ENCODE assay signal across 26 cellular contexts in the genomic region with DNA sequence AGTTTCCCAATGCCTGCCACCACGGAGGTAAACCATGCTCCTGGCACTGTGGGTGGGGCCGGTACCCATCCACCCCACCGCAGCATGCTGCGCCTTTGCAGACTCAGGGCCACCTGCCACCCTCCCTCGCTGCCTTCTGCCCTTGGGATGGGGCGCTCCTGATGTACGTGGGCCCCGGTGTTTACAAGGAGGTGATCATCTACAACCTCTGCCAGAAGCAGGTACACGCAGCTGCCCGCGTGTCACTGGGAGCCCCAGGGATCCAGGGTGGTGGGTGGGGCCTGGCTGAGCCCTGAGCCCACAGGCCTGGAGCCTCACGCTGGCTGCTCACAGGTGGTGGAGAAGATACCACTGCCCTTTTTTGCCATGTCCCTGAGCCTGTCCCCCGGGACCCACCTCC.
"Had no signal": no experiment of that assay in that cellular context is flagged by ENCODE, and none has a peak within 500 bp of the region (broad histone marks: within the 10 kb centered on the region; RNA-seq: fewer than 3 reads in every experiment).

No MANE protein-coding gene starts in this region.

- H3K27me3 Mint-ChIP-seq: activated CD4-positive, alpha-beta memory T cell treated with anti-CD3 and anti-CD28 coated beads for 36 hours; activated CD4-positive, alpha-beta T cell treated with anti-CD3 and anti-CD28 coated beads, Interleukin-2, amount 10 ng/mL, durations not matched to agents 7 days and 5 days; activated naive CD4-positive, alpha-beta T cell treated with anti-CD3 and anti-CD28 coated beads, Interleukin-2, amount 10 ng/mL, durations not matched to agents 7 days and 5 days; activated naive CD8-positive, alpha-beta T cell treated with anti-CD3 and anti-CD28 coated beads for 36 hours; T-helper 17 cell had no signal

- DNase-seq: activated CD4-positive, alpha-beta memory T cell treated with anti-CD3 and anti-CD28 coated beads for 36 hours; activated CD4-positive, alpha-beta T cell treated with anti-CD3 and anti-CD28 coated beads, Interleukin-2, amount 10 ng/mL, durations not matched to agents 7 days and 5 days; activated CD4-positive, CD25-positive, alpha-beta regulatory T cell; activated CD8-positive, alpha-beta memory T cell treated with anti-CD3 and anti-CD28 coated beads, Interleukin-2, amount 50 U/mL, for 4 hours; activated gamma-delta T cell treated with Interleukin-2 at 50 U/mL for 16 hours; activated naive CD4-positive, alpha-beta T cell treated with anti-CD3 and anti-CD28 coated beads, Interleukin-2, amount 10 ng/mL, durations not matched to agents 7 days and 5 days; activated naive CD8-positive, alpha-beta T cell treated with anti-CD3 and anti-CD28 coated beads for 36 hours; activated T-cell treated with anti-CD3 and anti-CD28 coated beads, Interleukin-2, amount 50 U/mL, for 72 hours; adrenal gland; anterior cingulate cortex; cerebellar nuclear complex; MG63; MV-4-11; NCI-H1092 treated with DMSO at 0.1 percent for 48 hours; NCI-H1417 treated with DMSO at 0.1 percent for 48 hours; NCI-H1694; NCI-H2029 treated with DMSO at 0.1 percent for 48 hours; NCI-H345; NCI-H510A; NCI-H526 treated with DMSO at 0.1 percent for 48 hours; NCI-H82; PC-9; SIG-M5; T-helper 17 cell; T-helper 9 cell had no signal

- H3K27ac Mint-ChIP-seq: activated CD4-positive, alpha-beta memory T cell treated with anti-CD3 and anti-CD28 coated beads for 36 hours; activated naive CD8-positive, alpha-beta T cell treated with anti-CD3 and anti-CD28 coated beads for 36 hours; activated T-cell treated with anti-CD3 and anti-CD28 coated beads, Interleukin-2, amount 50 U/mL, for 72 hours; activated T-helper 2 cell treated with anti-CD3 and anti-CD28 coated beads, Interferon-gamma antibody, Interleukin-2, Interleukin-4, amounts not matched to agents 10 μg/mL and 5 μg/mL and 100 μg/mL, durations not matched to agents 14 hours and 24 hours and 36 hours; T-helper 17 cell had no signal

- ATAC-seq: activated T-cell treated with anti-CD3 and anti-CD28 coated beads, Interleukin-2, amount 50 U/mL, for 72 hours; T-helper 17 cell had no signal

- H3K9me3 Mint-ChIP-seq: activated CD4-positive, alpha-beta memory T cell treated with anti-CD3 and anti-CD28 coated beads for 36 hours; activated CD4-positive, alpha-beta T cell treated with anti-CD3 and anti-CD28 coated beads, Interleukin-2, amount 10 ng/mL, durations not matched to agents 7 days and 5 days; activated naive CD4-positive, alpha-beta T cell treated with anti-CD3 and anti-CD28 coated beads, Interleukin-2, amount 10 ng/mL, durations not matched to agents 7 days and 5 days; activated naive CD8-positive, alpha-beta T cell treated with anti-CD3 and anti-CD28 coated beads for 36 hours; activated T-cell treated with anti-CD3 and anti-CD28 coated beads, Interleukin-2, amount 50 U/mL, for 72 hours; activated T-helper 2 cell treated with anti-CD3 and anti-CD28 coated beads, Interferon-gamma antibody, Interleukin-2, Interleukin-4, amounts not matched to agents 10 μg/mL and 5 μg/mL and 100 μg/mL, durations not matched to agents 14 hours and 24 hours and 36 hours had no signal

- H3K4me3 ChIP-seq: adrenal gland, MG63, PC-9 had no signal

- H3K4me3 Mint-ChIP-seq: activated CD4-positive, alpha-beta memory T cell treated with anti-CD3 and anti-CD28 coated beads for 36 hours; activated naive CD8-positive, alpha-beta T cell treated with anti-CD3 and anti-CD28 coated beads for 36 hours; activated T-cell treated with anti-CD3 and anti-CD28 coated beads, Interleukin-2, amount 50 U/mL, for 72 hours; T-helper 17 cell had no signal

- H3K9me3 ChIP-seq: adrenal gland, MG63 had no signal

- H3K27ac ChIP-seq: PC-9 had no signal

- H3K27me3 ChIP-seq: adrenal gland, MG63 had no signal
